11 cellular contexts compared by ENCODE assay signal in genomic region chr1:197320991-197321531, GRCh38. TPM values are rescaled to one million over a fixed set of nuclear protein-coding genes. Genes with fewer than 3 reads are reported as not detected.
DNase-seq lines count a peak whose midpoint lies in the region; ATAC-seq and TF ChIP-seq lines count a peak whose summit lies in the region.
"Had no signal": no experiment of that assay in that cellular context is flagged by ENCODE, and none has a peak within 500 bp of the region (broad histone marks: within the 10 kb centered on the region; RNA-seq: fewer than 3 reads in every experiment).

No MANE protein-coding gene starts in this region.

- intact Hi-C loops in left ventricle myocardium superior (cut with micrococcal nuclease): no loop called here
- intact Hi-C loops in thyroid gland (cut with DNase I): no loop called here

- no peaks in the 10 kb centered on the region for H3K36me3 ChIP-seq in thyroid gland
- H3K36me3 ChIP-seq: HAP-1 had no signal

- no peak for TF ChIP-seq CTCF in HFFc6 (IDR thresholded peaks at IDR 0.05)
- no peak for TF ChIP-seq CTCF in brain (conservative IDR thresholded peaks at IDR 0.05)
- TF ChIP-seq CTCF in thyroid gland (IDR thresholded peaks at IDR 0.05): no peak

- H3K27me3 Mint-ChIP-seq in HFFc6 (ENCODE audit: insufficient read depth): no peaks in the 10 kb centered on the region; the same call in 1 of the 2 replicates
- no peaks in the 10 kb centered on the region for H3K27me3 Mint-ChIP-seq in brain
- H3K27me3 Mint-ChIP-seq: progenitor cell of endocrine pancreas had no signal

- no peaks in the 10 kb centered on the region for H3K4me1 ChIP-seq in thyroid gland
- H3K4me1 ChIP-seq: HAP-1 had no signal

- H3K4me3 Mint-ChIP-seq in HFFc6 (no peak overlapping the region), brain (peak overlapping the region in 2 of 5 experiments; percentile 26 to 64)

- DNase-seq in HFFc6 (peak; percentile 51), left ventricle myocardium superior (no peak), thyroid gland (peak; percentile 16), cortex of kidney (lab: John Stamatoyannopoulos, UW) (no peak), activated gamma-delta T cell (lab: John Stamatoyannopoulos, UW) (no peak)
- DNase-seq: MV-4-11 had no signal

- ATAC-seq in left ventricle myocardium superior: peak; percentile 82
- no peak for ATAC-seq in esophagus mucosa

- H3K27ac Mint-ChIP-seq in HFFc6 (peak overlapping the region; percentile 62; the same call in 1 of the 2 replicates), brain (peak overlapping the region in 4 of 5 experiments; percentile 65 to 92 (median 81))
- H3K27ac Mint-ChIP-seq: progenitor cell of endocrine pancreas had no signal

- no peak overlapping the region for H3K4me3 ChIP-seq in thyroid gland (replicated peaks in 1 of 3)
- H3K4me3 ChIP-seq: HAP-1 had no signal

- TF ChIP-seq POLR2A in thyroid gland (IDR thresholded peaks at IDR 0.05): no peak

- peaks cover 12% of the 10 kb centered on the region; the same call in 1 of the 2 replicates for H3K4me1 Mint-ChIP-seq in HFFc6 (ENCODE audit: low read depth)
- peaks cover 21% of the 10 kb centered on the region for H3K4me1 Mint-ChIP-seq in brain

- 65 to 77% methylated on average over 2 of the region's 2 CpGs for WGBS in thyroid gland, 2 donors

- no peaks in the 10 kb centered on the region for H3K9me3 ChIP-seq in thyroid gland
- H3K9me3 ChIP-seq: HAP-1 had no signal

- no peaks in the 10 kb centered on the region for H3K27me3 ChIP-seq in thyroid gland

- H3K36me3 Mint-ChIP-seq in HFFc6 (ENCODE audit: low read depth) (no peaks in the 10 kb centered on the region), brain (peaks cover 10% of the 10 kb centered on the region)

- no peak overlapping the region for H3K27ac ChIP-seq in thyroid gland
- H3K27ac ChIP-seq: VCaP had no signal

- no peaks in the 10 kb centered on the region for H3K9me3 Mint-ChIP-seq in HFFc6
- H3K9me3 Mint-ChIP-seq in brain: peaks cover 0 to 10% (median 3%) of the 10 kb centered on the region in 5 experiments

RNA-seq across cellular contexts. Expression of gene CRB1, which starts 53.0 kb away (rescaled TPM):
- under 1 TPM in 1 of 6 experiments, not detected in 5; 0.07 TPM for total RNA-seq in HFFc6 (2021; fragmentation: NEBNext Ultra II Directional; extraction: Animal tissue kit (Norgen Biotek cat#: 25700))
- 3.8 TPM for polyA plus RNA-seq in brain (ENCODE audit: insufficient read depth, low read depth, low replicate concordance)
- total RNA-seq in left ventricle myocardium superior (0.79 TPM), thyroid gland (1 to 10 TPM in 1 of 4 donors, under 1 TPM in 2, not detected in 1; 0.21 to 6.7 (median 0.22) TPM), esophagus mucosa (not detected)
- total RNA-seq: progenitor cell of endocrine pancreas had no signal

Comparison
In these comparisons a context has a peak if more than half of its experiments do, and no peak if none do; other contexts are left out.
1. DNase-seq: peak in HFFc6 (single experiment) and thyroid gland (2 of 2); none in left ventricle myocardium superior (single experiment), cortex of kidney (single experiment) and activated gamma-delta T cell (single experiment).